Comparison of ENCODE assay signal across 10 cellular contexts in genomic region chr17:77106874-77107358, GRCh38. TPM values are rescaled to one million over a fixed set of nuclear protein-coding genes. Genes with fewer than 3 reads are reported as not detected.
A peak's percentile ranks its signal among the peaks of the same experiment; 100 is the strongest.
DNase-seq lines count a peak whose midpoint lies in the region; ATAC-seq and TF ChIP-seq lines count a peak whose summit lies in the region.
"Had no signal": no experiment of that assay in that cellular context is flagged by ENCODE, and none has a peak within 500 bp of the region (broad histone marks: within the 10 kb centered on the region; RNA-seq: fewer than 3 reads in every experiment).

No MANE protein-coding gene starts in this region.

- peaks cover 25% of the 10 kb centered on the region for H3K4me1 Mint-ChIP-seq in CD4-positive, alpha-beta T cell (ENCODE audit: low read depth)
- H3K4me1 Mint-ChIP-seq in activated naive CD8-positive, alpha-beta T cell treated with anti-CD3 and anti-CD28 coated beads, Interleukin-2, amount 10 ng/mL, durations not matched to agents 7 days and 5 days = peaks cover 44% of the 10 kb centered on the region

- H3K4me3 Mint-ChIP-seq in CD4-positive, alpha-beta T cell = peak overlapping the region; percentile 50
- peak overlapping the region; percentile 54 for H3K4me3 Mint-ChIP-seq in activated naive CD8-positive, alpha-beta T cell treated with anti-CD3 and anti-CD28 coated beads, Interleukin-2, amount 10 ng/mL, durations not matched to agents 7 days and 5 days

- H3K9me3 ChIP-seq in CD4-positive, alpha-beta T cell (ENCODE audit: control insufficient read depth, low read length) = no peaks in the 10 kb centered on the region
- H3K9me3 ChIP-seq in ascending aorta = no peaks in the 10 kb centered on the region

- no peak overlapping the region for H3K4me3 ChIP-seq in ascending aorta

- no peaks in the 10 kb centered on the region for H3K36me3 Mint-ChIP-seq in CD4-positive, alpha-beta T cell (ENCODE audit: low read depth)
- peaks cover 9% of the 10 kb centered on the region for H3K36me3 Mint-ChIP-seq in activated naive CD8-positive, alpha-beta T cell treated with anti-CD3 and anti-CD28 coated beads, Interleukin-2, amount 10 ng/mL, durations not matched to agents 7 days and 5 days

- no peaks in the 10 kb centered on the region for H3K36me3 ChIP-seq in ascending aorta

- H3K4me1 ChIP-seq in ascending aorta = peaks cover 6 to 17% of the 10 kb centered on the region in 2 donors

- H3K27me3 ChIP-seq in CD4-positive, alpha-beta T cell (ENCODE audit: control insufficient read depth, insufficient read depth, low read length) = no peaks in the 10 kb centered on the region
- H3K27me3 ChIP-seq in ascending aorta = no peaks in the 10 kb centered on the region

- H3K27ac Mint-ChIP-seq in CD4-positive, alpha-beta T cell = no peak overlapping the region
- peak overlapping the region; percentile 71 for H3K27ac Mint-ChIP-seq in activated naive CD8-positive, alpha-beta T cell treated with anti-CD3 and anti-CD28 coated beads, Interleukin-2, amount 10 ng/mL, durations not matched to agents 7 days and 5 days

- ATAC-seq in CD4-positive, alpha-beta T cell (ENCODE audit: poor library complexity) = no peak
- peak; percentile 27 for ATAC-seq in GM18508 (IDR thresholded peaks at IDR 0.05; ENCODE audit: insufficient read depth, unreplicated experiment)
- ATAC-seq in HG03378 (IDR thresholded peaks at IDR 0.05; ENCODE audit: unreplicated experiment) = peak; percentile 35
- peak; percentile 15 for ATAC-seq in activated naive CD8-positive, alpha-beta T cell treated with anti-CD3 and anti-CD28 coated beads, Interleukin-2, amount 10 ng/mL, durations not matched to agents 7 days and 5 days (ENCODE audit: low read depth)

- POLR2A ChIA-PET in CD4-positive, alpha-beta T cell (lab: Charles Lee) = interaction anchor here (0.6 kb wide), 2 partner anchors 18 to 33 kb away, joined by 3 read pairs; no protein-coding TSS in a partner anchor
- POLR2A ChIA-PET in activated naive CD8-positive, alpha-beta T cell treated with anti-CD3 and anti-CD28 coated beads, Interleukin-2, amount 10 ng/mL, durations not matched to agents 7 days and 5 days (lab: Charles Lee) = interaction anchor here (1.2 to 5.1 kb wide), 5 partner anchors 18 to 36 kb away, joined by 4 to 25 read pairs (median 4); partner anchors contain the start of gene SEC14L1

- intact Hi-C loops in CD4-positive, alpha-beta T cell (cut with DNase I, micrococcal nuclease) = no loop called here
- intact Hi-C loops in ascending aorta (cut with DNase I) = no loop called here

- no peaks in the 10 kb centered on the region for H3K9me3 Mint-ChIP-seq in CD4-positive, alpha-beta T cell
- H3K9me3 Mint-ChIP-seq in activated naive CD8-positive, alpha-beta T cell treated with anti-CD3 and anti-CD28 coated beads, Interleukin-2, amount 10 ng/mL, durations not matched to agents 7 days and 5 days = no peaks in the 10 kb centered on the region

- H3K27ac ChIP-seq in CD4-positive, alpha-beta T cell (ENCODE audit: low read depth, low read length) = no peak overlapping the region
- H3K27ac ChIP-seq in ascending aorta = no peak overlapping the region

- CTCF ChIA-PET in CD4-positive, alpha-beta T cell (lab: Charles Lee) = no interaction called here

- DNase-seq in CD4-positive, alpha-beta T cell = no peak
- DNase-seq in activated naive CD8-positive, alpha-beta T cell treated with anti-CD3 and anti-CD28 coated beads, Interleukin-2, amount 10 ng/mL, durations not matched to agents 7 days and 5 days = no peak
- DNase-seq in ascending aorta (ENCODE audit: low spot score in 2 of 2) (no peak), OCI-M1 (lab: John Stamatoyannopoulos, UW) (no peak), NCI-H1048 (lab: John Stamatoyannopoulos, UW) (no peak)
- DNase-seq in stimulated activated CD4-positive, alpha-beta T cell treated with anti-CD3 and anti-CD28 coated beads, Interleukin-15, amount 100 ng/mL, for 24 hours = no peak
- DNase-seq: DMS 273 treated with DMSO at 0.1 percent for 48 hours, NCI-H2081 treated with DMSO at 0.1 percent for 48 hours had no signal

- no peak for TF ChIP-seq CTCF in CD4-positive, alpha-beta T cell (IDR thresholded peaks at IDR 0.05)
- TF ChIP-seq CTCF in ascending aorta (IDR thresholded peaks at IDR 0.05) = no peak

- no peaks in the 10 kb centered on the region for H3K27me3 Mint-ChIP-seq in CD4-positive, alpha-beta T cell
- no peaks in the 10 kb centered on the region for H3K27me3 Mint-ChIP-seq in activated naive CD8-positive, alpha-beta T cell treated with anti-CD3 and anti-CD28 coated beads, Interleukin-2, amount 10 ng/mL, durations not matched to agents 7 days and 5 days

RNA-seq across cellular contexts. Expression of gene SEC14L1, which starts 33.9 kb away (rescaled TPM):
- 10 to 100 TPM; 97.3 to 98.5 TPM for total RNA-seq in CD4-positive, alpha-beta T cell
- 10 to 100 TPM; 74.6 to 77.5 TPM for total RNA-seq in activated naive CD8-positive, alpha-beta T cell treated with anti-CD3 and anti-CD28 coated beads, Interleukin-2, amount 10 ng/mL, durations not matched to agents 7 days and 5 days
- 176 TPM for total RNA-seq in ascending aorta
